In the genomic region with DNA sequence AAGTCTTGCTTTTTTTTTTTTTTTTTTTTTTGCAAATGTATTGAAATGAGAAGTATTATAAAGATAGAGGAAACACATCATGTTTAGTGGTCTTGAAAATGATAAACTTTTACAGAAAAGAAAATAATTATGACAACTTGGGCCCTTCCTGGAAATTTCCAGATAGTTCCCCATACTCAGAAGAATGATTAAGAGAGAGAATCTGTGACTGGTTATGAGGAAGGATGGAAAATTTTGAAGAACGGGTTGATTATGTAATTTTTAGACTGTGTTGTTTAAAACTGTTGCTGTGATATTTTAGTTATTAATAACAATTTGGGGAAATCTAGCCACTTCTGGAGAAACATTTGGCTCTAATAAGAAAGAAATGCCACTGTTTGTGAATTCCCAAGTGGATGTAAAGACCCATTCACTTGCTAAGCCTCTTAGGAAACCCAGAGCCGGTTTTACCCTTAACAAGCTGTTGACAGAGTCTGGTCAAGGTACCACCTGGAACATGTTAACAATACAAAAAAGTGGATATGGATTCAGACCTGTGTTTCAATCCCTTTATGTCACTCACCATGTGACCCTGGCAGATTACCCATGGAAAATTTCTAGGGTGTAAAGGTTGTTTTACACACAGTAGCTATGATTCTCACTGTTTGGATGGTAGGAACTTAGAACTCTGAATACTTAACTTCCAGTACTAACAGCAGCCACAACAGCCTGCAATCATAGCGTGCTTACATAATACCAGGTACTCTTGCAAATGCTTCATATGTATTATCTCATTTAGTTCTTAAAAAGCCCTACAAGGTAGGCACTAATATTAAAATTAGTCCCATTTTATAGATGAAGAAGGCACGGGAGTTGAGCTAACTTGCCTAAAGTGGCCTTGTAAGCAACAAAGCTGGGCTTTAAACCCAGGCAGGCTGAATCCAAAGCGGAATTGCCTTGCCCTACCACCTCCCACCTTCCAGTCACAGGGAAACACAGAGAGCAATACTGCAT, we compare ENCODE assay signal across 1 cellular context.
TF ChIP-seq lines count a peak whose summit lies in the region.

No MANE protein-coding gene starts in this region.

TF ChIP-seq in HepG2, 621 proteins besides CTCF, POLR2A, EP300 and RAD21 (continued from another document and continues in another):
- no peak for TF ChIP-seq ZNF607 (CRISPR knock-in tag; IDR thresholded peaks at IDR 0.05; ENCODE audit: borderline replicate concordance)
- no peak for TF ChIP-seq KDM1A (CRISPR knock-in tag; IDR thresholded peaks at IDR 0.05)
- TF ChIP-seq ZBTB38 (CRISPR knock-in tag; IDR thresholded peaks at IDR 0.05) = no peak
- TF ChIP-seq RAD51 (IDR thresholded peaks at IDR 0.05; ENCODE audit: borderline replicate concordance) = peak; percentile 60
- no peak for TF ChIP-seq HCFC1 (IDR thresholded peaks at IDR 0.05; ENCODE audit: low read depth, low read length)
- TF ChIP-seq ZNF296 (CRISPR knock-in tag; conservative IDR thresholded peaks at IDR 0.05) = no peak
- TF ChIP-seq CSRNP1 (CRISPR knock-in tag; IDR thresholded peaks at IDR 0.05) = no peak
- no peak for TF ChIP-seq ZNF589 (CRISPR knock-in tag; conservative IDR thresholded peaks at IDR 0.05)
- TF ChIP-seq ZNF251 (CRISPR knock-in tag; IDR thresholded peaks at IDR 0.05) = no peak
- peak; percentile 97 for TF ChIP-seq ZSCAN20 (CRISPR knock-in tag; IDR thresholded peaks at IDR 0.05; ENCODE audit: borderline replicate concordance)
- peak; percentile 94 for TF ChIP-seq TFE3 (CRISPR knock-in tag; IDR thresholded peaks at IDR 0.05)
- no peak for TF ChIP-seq PRPF4 (IDR thresholded peaks at IDR 0.05; ENCODE audit: low read depth, low read length, poor library complexity, severe bottlenecking)
- peak; percentile 98 for TF ChIP-seq ZSCAN9 (CRISPR knock-in tag; IDR thresholded peaks at IDR 0.05; ENCODE audit: borderline replicate concordance)
- peak; percentile 21; the same call in 1 of the 2 replicates for TF ChIP-seq E2F1 (CRISPR knock-in tag; IDR thresholded peaks at IDR 0.05)
- no peak for TF ChIP-seq ZBTB8A (CRISPR knock-in tag; IDR thresholded peaks at IDR 0.05; ENCODE audit: borderline replicate concordance, low read depth)
- no peak for TF ChIP-seq HNF1B (CRISPR knock-in tag; IDR thresholded peaks at IDR 0.05)
- TF ChIP-seq DNMT3B (CRISPR knock-in tag; conservative IDR thresholded peaks at IDR 0.05) = no peak
- no peak for TF ChIP-seq MBNL3 (CRISPR knock-in tag; conservative IDR thresholded peaks at IDR 0.05)
- peak; percentile 57; the same call in 1 of the 2 replicates for TF ChIP-seq KDM6A (CRISPR knock-in tag; IDR thresholded peaks at IDR 0.05; ENCODE audit: low read depth)
- TF ChIP-seq KLF13 (CRISPR knock-in tag; IDR thresholded peaks at IDR 0.05) = no peak
- TF ChIP-seq SNAPC2 (CRISPR knock-in tag; IDR thresholded peaks at IDR 0.05) = peak; percentile 29; the same call in 1 of the 2 replicates
- no peak for TF ChIP-seq MZF1 (CRISPR knock-in tag; IDR thresholded peaks at IDR 0.05; ENCODE audit: borderline replicate concordance)
- TF ChIP-seq SNAPC4 (CRISPR knock-in tag; IDR thresholded peaks at IDR 0.05) = no peak
- TF ChIP-seq ZNF674 (CRISPR knock-in tag; IDR thresholded peaks at IDR 0.05; ENCODE audit: low read depth) = no peak
- TF ChIP-seq, protein P1, sequence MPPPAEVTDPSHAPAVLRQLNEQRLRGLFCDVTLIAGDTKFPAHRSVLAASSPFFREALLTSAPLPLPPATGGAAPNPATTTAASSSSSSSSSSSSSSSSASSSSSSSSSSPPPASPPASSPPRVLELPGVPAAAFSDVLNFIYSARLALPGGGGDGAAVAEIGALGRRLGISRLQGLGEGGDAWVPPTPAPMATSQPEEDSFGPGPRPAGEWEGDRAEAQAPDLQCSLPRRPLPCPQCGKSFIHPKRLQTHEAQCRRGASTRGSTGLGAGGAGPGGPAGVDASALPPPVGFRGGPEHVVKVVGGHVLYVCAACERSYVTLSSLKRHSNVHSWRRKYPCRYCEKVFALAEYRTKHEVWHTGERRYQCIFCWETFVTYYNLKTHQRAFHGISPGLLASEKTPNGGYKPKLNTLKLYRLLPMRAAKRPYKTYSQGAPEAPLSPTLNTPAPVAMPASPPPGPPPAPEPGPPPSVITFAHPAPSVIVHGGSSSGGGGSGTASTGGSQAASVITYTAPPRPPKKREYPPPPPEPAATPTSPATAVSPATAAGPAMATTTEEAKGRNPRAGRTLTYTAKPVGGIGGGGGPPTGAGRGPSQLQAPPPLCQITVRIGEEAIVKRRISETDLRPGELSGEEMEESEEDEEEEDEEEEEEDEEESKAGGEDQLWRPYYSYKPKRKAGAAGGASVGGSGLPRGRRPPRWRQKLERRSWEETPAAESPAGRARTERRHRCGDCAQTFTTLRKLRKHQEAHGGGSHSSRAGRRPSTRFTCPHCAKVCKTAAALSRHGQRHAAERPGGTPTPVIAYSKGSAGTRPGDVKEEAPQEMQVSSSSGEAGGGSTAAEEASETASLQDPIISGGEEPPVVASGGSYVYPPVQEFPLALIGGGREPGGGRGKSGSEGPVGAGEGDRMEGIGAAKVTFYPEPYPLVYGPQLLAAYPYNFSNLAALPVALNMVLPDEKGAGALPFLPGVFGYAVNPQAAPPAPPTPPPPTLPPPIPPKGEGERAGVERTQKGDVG (CRISPR knock-in tag; IDR thresholded peaks at IDR 0.05; ENCODE audit: borderline replicate concordance) = no peak
- no peak for TF ChIP-seq ZNF569 (CRISPR knock-in tag; IDR thresholded peaks at IDR 0.05; ENCODE audit: borderline replicate concordance)
- TF ChIP-seq ZNF253 (CRISPR knock-in tag; IDR thresholded peaks at IDR 0.05; ENCODE audit: borderline replicate concordance) = no peak
- no peak for TF ChIP-seq ZNF564 (CRISPR knock-in tag; IDR thresholded peaks at IDR 0.05)
- TF ChIP-seq GMEB2 (CRISPR knock-in tag; IDR thresholded peaks at IDR 0.05; ENCODE audit: low read depth) = 0 out of 2 replicates have a peak, but pooled peaks have one; percentile 10
- peak; percentile 78 for TF ChIP-seq THAP11 (CRISPR knock-in tag; IDR thresholded peaks at IDR 0.05)
